Comparison of ENCODE assay signal across 10 cellular contexts in the genomic region with DNA sequence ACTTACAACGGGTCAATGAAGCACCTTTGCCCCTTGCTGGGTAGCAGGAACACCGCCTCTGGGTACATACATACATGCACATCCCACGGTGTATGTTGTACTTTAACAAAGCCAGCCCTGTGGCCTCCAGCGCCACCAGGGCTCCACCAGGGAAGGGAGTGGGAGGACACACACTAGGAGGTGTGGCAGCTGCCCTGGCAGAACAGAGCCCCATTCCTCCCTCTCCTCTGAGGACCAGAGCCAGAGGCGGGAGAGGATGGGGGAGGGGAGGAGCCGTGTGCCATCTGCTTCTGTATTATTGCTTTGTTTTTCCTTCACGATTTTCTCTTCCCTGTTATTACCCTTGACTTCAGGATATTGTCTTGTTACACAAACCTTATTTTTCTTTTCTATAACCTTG.
DNase-seq lines count a peak whose midpoint lies in the region; ATAC-seq, FAIRE-seq and TF ChIP-seq lines count a peak whose summit lies in the region.
"Had no signal": no experiment of that assay in that cellular context is flagged by ENCODE, and none has a peak within 500 bp of the region (broad histone marks: within the 10 kb centered on the region; RNA-seq: fewer than 3 reads in every experiment).

No MANE protein-coding gene starts in this region.

- 78 to 82% methylated on average over 3 to 4 of the region's 7 CpGs for WGBS in mesodermal cell (ENCODE audit: insufficient coverage in 2 of 2), 2 experiments

- H3K36me3 ChIP-seq in mesodermal cell (ENCODE audit: control insufficient read depth, insufficient read depth, low read length) (peaks cover 71% of the 10 kb centered on the region), HAP-1 (replicated peaks) (no peaks in the 10 kb centered on the region; the same call in 1 of the 2 replicates)

- in situ Hi-C loops in HAP-1 (cut with MboI; ENCODE audit: low sequenced_read_pairs) = no loop called here

- H3K9me3 ChIP-seq in mesodermal cell (ENCODE audit: control insufficient read depth, low read length) (no peaks in the 10 kb centered on the region), HAP-1 (no peaks in the 10 kb centered on the region)

- DNase-seq in AG10803 (ENCODE audit: low read depth) = peak; percentile 31
- peak; percentile 73 for DNase-seq in NCI-H1417 treated with DMSO at 0.1 percent for 48 hours (lab: John Stamatoyannopoulos, UW)
- DNase-seq in HAP-1 (ENCODE audit: low spot score in 2 of 2) = no peak
- DNase-seq in cortex of kidney (lab: John Stamatoyannopoulos, UW) = no peak
- DNase-seq in GM12892 (ENCODE audit: insufficient read length) = no peak
- DNase-seq: KBM-7 had no signal

- TF ChIP-seq CTCF in AG10803 (conservative IDR thresholded peaks at IDR 0.05; ENCODE audit: low read length) = no peak

- no peak for ATAC-seq in HG03432 (IDR thresholded peaks at IDR 0.05; ENCODE audit: unreplicated experiment)

- peak overlapping the region; percentile 10 for H3K27ac ChIP-seq in angular gyrus (ENCODE audit: low read depth, low read length)
- H3K27ac ChIP-seq in mesodermal cell (ENCODE audit: low read depth, low read length, severe bottlenecking) = peak overlapping the region; percentile 61

- peaks cover 14% of the 10 kb centered on the region for H3K4me1 ChIP-seq in mesodermal cell (ENCODE audit: control insufficient read depth, insufficient read depth, low read length, poor library complexity, severe bottlenecking)
- peaks cover 9% of the 10 kb centered on the region for H3K4me1 ChIP-seq in HAP-1

- H3K4me3 ChIP-seq in AG10803 (ENCODE audit: low read length) (no peak overlapping the region), mesodermal cell (ENCODE audit: extremely low read depth, insufficient read depth, low read length, poor library complexity, severe bottlenecking) (no peak overlapping the region), HAP-1 (no peak overlapping the region)

- FAIRE-seq in GM12892 (lab: Jason Lieb, UNC) = no peak
- FAIRE-seq: bronchial epithelial cell had no signal

- no peaks in the 10 kb centered on the region for H3K27me3 ChIP-seq in HAP-1 (ENCODE audit: low read depth)

- TF ChIP-seq POLR2A in GM12892 (IDR thresholded peaks at IDR 0.05; ENCODE audit: low read depth, low read length) = no peak

Comparison
In these comparisons a context has a peak if more than half of its experiments do, and no peak if none do; other contexts are left out.
1. DNase-seq: peak in AG10803 (single experiment) and NCI-H1417 treated with DMSO at 0.1 percent for 48 hours (single experiment); none in HAP-1 (0 of 2), cortex of kidney (single experiment) and GM12892 (single experiment).